ENCODE assay signal across 18 cellular contexts in the genomic region with DNA sequence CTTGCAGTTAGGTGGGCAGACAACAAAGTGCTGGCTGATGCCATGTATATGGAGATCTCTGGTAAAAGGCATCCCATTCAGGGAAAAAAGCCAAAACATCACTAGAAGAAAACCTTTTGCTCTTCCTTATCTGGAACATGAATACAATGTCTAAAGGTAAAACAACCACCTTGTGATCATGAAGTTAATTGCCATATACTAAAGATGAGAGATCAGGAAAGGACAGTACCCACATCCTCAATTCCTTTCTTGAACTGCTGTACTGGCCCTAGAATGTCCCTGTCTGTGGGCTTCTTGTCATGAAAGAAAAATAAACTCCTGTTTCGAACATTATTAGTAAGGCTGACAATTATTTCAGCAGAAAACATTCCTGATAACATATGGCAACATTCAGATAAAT. TPM values are rescaled to one million over a fixed set of nuclear protein-coding genes. Genes with fewer than 3 reads are reported as not detected.
DNase-seq lines count a peak whose midpoint lies in the region; ATAC-seq, FAIRE-seq and TF ChIP-seq lines count a peak whose summit lies in the region.
"Had no signal": no experiment of that assay in that cellular context is flagged by ENCODE, and none has a peak within 500 bp of the region (broad histone marks: within the 10 kb centered on the region; RNA-seq: fewer than 3 reads in every experiment).

No MANE protein-coding gene starts in this region.

- DNase-seq in activated CD4-positive, alpha-beta T cell treated with anti-CD3 and anti-CD28 coated beads for 36 hours = no peak
- DNase-seq in activated CD4-positive, alpha-beta T cell treated with anti-CD3 and anti-CD28 coated beads for 4 hours = no peak
- DNase-seq in GM12891 (ENCODE audit: insufficient read length, low spot score) = no peak
- DNase-seq in activated naive CD8-positive, alpha-beta T cell treated with anti-CD3 and anti-CD28 coated beads, Interleukin-2, amount 50 U/mL, for 24 hours = no peak
- no peak for DNase-seq in naive thymus-derived CD4-positive, alpha-beta T cell
- DNase-seq in cortex of kidney (lab: John Stamatoyannopoulos, UW) = no peak
- DNase-seq in HuH-7 (ENCODE audit: low spot score) = no peak
- DNase-seq: 8988T, Caco-2, HCEC 1CT, IMR-90, NCI-H1048, NCI-H2107, NCI-H345, NCI-H69 had no signal

- POLR2A ChIA-PET in activated CD4-positive, alpha-beta T cell treated with anti-CD3 and anti-CD28 coated beads for 36 hours (lab: Charles Lee) = no interaction called here
- POLR2A ChIA-PET in naive thymus-derived CD4-positive, alpha-beta T cell (lab: Charles Lee) = no interaction called here

- H3K4me1 Mint-ChIP-seq in activated CD4-positive, alpha-beta T cell treated with anti-CD3 and anti-CD28 coated beads for 36 hours = peaks cover 66% of the 10 kb centered on the region
- peaks cover 66% of the 10 kb centered on the region for H3K4me1 Mint-ChIP-seq in activated naive CD8-positive, alpha-beta T cell treated with anti-CD3 and anti-CD28 coated beads, Interleukin-2, amount 50 U/mL, for 24 hours
- H3K4me1 Mint-ChIP-seq in naive thymus-derived CD4-positive, alpha-beta T cell = peaks cover 2 to 72% (median 37%) of the 10 kb centered on the region in 7 donors

- TF ChIP-seq POLR2A in GM12891 (IDR thresholded peaks at IDR 0.05; ENCODE audit: low read depth, low read length) = no peak

- no peak for FAIRE-seq in GM12891 (lab: Jason Lieb, UNC)

- H3K9me3 ChIP-seq in naive thymus-derived CD4-positive, alpha-beta T cell (ENCODE audit: control insufficient read depth in 2 of 3, low read length in 3 of 3) = no peaks in the 10 kb centered on the region
- H3K9me3 ChIP-seq: BLaER1 treated with 17β-estradiol and CSF1 and Interleukin-3, amounts not matched to agents 10 nM and 100 nM; Caco-2 had no signal

- no peak overlapping the region for H3K4me3 Mint-ChIP-seq in activated CD4-positive, alpha-beta T cell treated with anti-CD3 and anti-CD28 coated beads for 36 hours
- no peak overlapping the region for H3K4me3 Mint-ChIP-seq in activated naive CD8-positive, alpha-beta T cell treated with anti-CD3 and anti-CD28 coated beads, Interleukin-2, amount 50 U/mL, for 24 hours
- no peak overlapping the region for H3K4me3 Mint-ChIP-seq in naive thymus-derived CD4-positive, alpha-beta T cell

- peak overlapping the region; percentile 2 for H3K27ac Mint-ChIP-seq in activated CD4-positive, alpha-beta T cell treated with anti-CD3 and anti-CD28 coated beads for 36 hours
- H3K27ac Mint-ChIP-seq in activated naive CD8-positive, alpha-beta T cell treated with anti-CD3 and anti-CD28 coated beads, Interleukin-2, amount 50 U/mL, for 24 hours = peak overlapping the region; percentile 81
- H3K27ac Mint-ChIP-seq in naive thymus-derived CD4-positive, alpha-beta T cell = peak overlapping the region in 6 of 9 donors; percentile 9 to 68 (median 34)

- CTCF ChIA-PET in activated CD4-positive, alpha-beta T cell treated with anti-CD3 and anti-CD28 coated beads for 36 hours (lab: Charles Lee) = interaction anchor here (0.9 kb wide), 1 partner anchor 12 kb away, joined by 4 read pairs; no protein-coding TSS in a partner anchor
- CTCF ChIA-PET in naive thymus-derived CD4-positive, alpha-beta T cell (lab: Charles Lee) = no interaction called here

- no peaks in the 10 kb centered on the region for H3K27me3 ChIP-seq in naive thymus-derived CD4-positive, alpha-beta T cell (ENCODE audit: control insufficient read depth in 2 of 2, insufficient read depth in 2 of 2, low read length in 2 of 2)
- H3K27me3 ChIP-seq: BLaER1 treated with 17β-estradiol and CSF1 and Interleukin-3, amounts not matched to agents 10 nM and 100 nM had no signal

- ATAC-seq in activated CD4-positive, alpha-beta T cell treated with anti-CD3 and anti-CD28 coated beads for 36 hours = no peak
- ATAC-seq in activated naive CD8-positive, alpha-beta T cell treated with anti-CD3 and anti-CD28 coated beads, Interleukin-2, amount 50 U/mL, for 24 hours = no peak
- ATAC-seq in naive thymus-derived CD4-positive, alpha-beta T cell = no peak
- no peak for ATAC-seq in GM19023 (IDR thresholded peaks at IDR 0.05; ENCODE audit: unreplicated experiment)

- H3K4me3 ChIP-seq in naive thymus-derived CD4-positive, alpha-beta T cell (ENCODE audit: low read length) = no peak overlapping the region
- H3K4me3 ChIP-seq: BLaER1 treated with 17β-estradiol and CSF1 and Interleukin-3, amounts not matched to agents 10 nM and 100 nM had no signal

- H3K27ac ChIP-seq in naive thymus-derived CD4-positive, alpha-beta T cell (ENCODE audit: low read depth, low read length) = no peak overlapping the region
- H3K27ac ChIP-seq: BLaER1 treated with 17β-estradiol and CSF1 and Interleukin-3, amounts not matched to agents 10 nM and 100 nM; RWPE1 had no signal

- H3K36me3 ChIP-seq in naive thymus-derived CD4-positive, alpha-beta T cell (ENCODE audit: control insufficient read depth in 2 of 3, insufficient read depth in 3 of 3, low read length in 3 of 3) = peaks cover 0 to 30% (median 8%) of the 10 kb centered on the region in 3 experiments

- peaks cover 1% of the 10 kb centered on the region for H3K9me3 Mint-ChIP-seq in activated CD4-positive, alpha-beta T cell treated with anti-CD3 and anti-CD28 coated beads for 36 hours (ENCODE audit: low read depth)
- H3K9me3 Mint-ChIP-seq in activated naive CD8-positive, alpha-beta T cell treated with anti-CD3 and anti-CD28 coated beads, Interleukin-2, amount 50 U/mL, for 24 hours = peaks cover 6% of the 10 kb centered on the region
- peaks cover 0 to 2% (median 0%) of the 10 kb centered on the region in 11 donors for H3K9me3 Mint-ChIP-seq in naive thymus-derived CD4-positive, alpha-beta T cell

- H3K27me3 Mint-ChIP-seq in activated CD4-positive, alpha-beta T cell treated with anti-CD3 and anti-CD28 coated beads for 36 hours = no peaks in the 10 kb centered on the region
- H3K27me3 Mint-ChIP-seq in activated naive CD8-positive, alpha-beta T cell treated with anti-CD3 and anti-CD28 coated beads, Interleukin-2, amount 50 U/mL, for 24 hours = no peaks in the 10 kb centered on the region
- H3K27me3 Mint-ChIP-seq in naive thymus-derived CD4-positive, alpha-beta T cell = no peaks in the 10 kb centered on the region

- H3K4me1 ChIP-seq in naive thymus-derived CD4-positive, alpha-beta T cell (ENCODE audit: control insufficient read depth in 2 of 2, insufficient read depth in 2 of 2, low read length in 2 of 2) = peaks cover 0 to 3% of the 10 kb centered on the region in 2 donors
- H3K4me1 ChIP-seq: BLaER1 treated with 17β-estradiol and CSF1 and Interleukin-3, amounts not matched to agents 10 nM and 100 nM; Caco-2 had no signal

- intact Hi-C loops in activated CD4-positive, alpha-beta T cell treated with anti-CD3 and anti-CD28 coated beads for 36 hours (cut with DNase I, micrococcal nuclease) = loop anchor here (2.0 kb wide), 1 partner anchor 18 kb away; no protein-coding TSS in a partner anchor
- intact Hi-C loops in naive thymus-derived CD4-positive, alpha-beta T cell (cut with micrococcal nuclease) = loop anchor here (2.0 kb wide), 1 partner anchor 18 kb away; no protein-coding TSS in a partner anchor

- H3K36me3 Mint-ChIP-seq in activated CD4-positive, alpha-beta T cell treated with anti-CD3 and anti-CD28 coated beads for 36 hours (ENCODE audit: low read depth) = peaks cover 90% of the 10 kb centered on the region
- H3K36me3 Mint-ChIP-seq in activated naive CD8-positive, alpha-beta T cell treated with anti-CD3 and anti-CD28 coated beads, Interleukin-2, amount 50 U/mL, for 24 hours (ENCODE audit: low read depth) = peaks cover 88% of the 10 kb centered on the region
- peaks cover 10 to 72% (median 58%) of the 10 kb centered on the region in 5 donors for H3K36me3 Mint-ChIP-seq in naive thymus-derived CD4-positive, alpha-beta T cell

TF ChIP-seq in GM12891, 5 proteins besides CTCF, POLR2A, EP300 and RAD21:
- peak; percentile 30 for TF ChIP-seq SPI1 (IDR thresholded peaks at IDR 0.05; ENCODE audit: low read depth, low read length)
- TF ChIP-seq TAF1 (IDR thresholded peaks at IDR 0.05; ENCODE audit: low read depth, low read length) = no peak

RNA-seq across cellular contexts. Expression of gene DEK, which starts 19.3 kb away (rescaled TPM):
- total RNA-seq in activated CD4-positive, alpha-beta T cell treated with anti-CD3 and anti-CD28 coated beads for 36 hours = 100 to 1,000 TPM; 201 to 273 TPM
- 95.6 TPM for polyA plus RNA-seq in GM12891 (2012; ENCODE audit: low read depth, missing spikeins)
- 100 to 1,000 TPM in 3 of 5 experiments, 10 to 100 TPM in 2; 49.6 to 174 (median 101) TPM for total RNA-seq in naive thymus-derived CD4-positive, alpha-beta T cell
- 10 to 100 TPM; 41.6 to 51.6 TPM for polyA plus RNA-seq in naive thymus-derived CD4-positive, alpha-beta T cell

Comparison
In these comparisons a context has a peak if more than half of its experiments do, and no peak if none do; other contexts are left out.
1. H3K27ac Mint-ChIP-seq: peak in every context shown above with its lines; median percentile 81 in activated naive CD8-positive, alpha-beta T cell treated with anti-CD3 and anti-CD28 coated beads, Interleukin-2, amount 50 U/mL, for 24 hours; 34 in naive thymus-derived CD4-positive, alpha-beta T cell; 2 in activated CD4-positive, alpha-beta T cell treated with anti-CD3 and anti-CD28 coated beads for 36 hours.